In genomic region chr2:10894264-10894935, GRCh38 we compare ENCODE assay signal across 23 cellular contexts. TPM values are rescaled to one million over a fixed set of nuclear protein-coding genes. Genes with fewer than 3 reads are reported as not detected.
DNase-seq lines count a peak whose midpoint lies in the region; ATAC-seq and TF ChIP-seq lines count a peak whose summit lies in the region.
"Had no signal": no experiment of that assay in that cellular context is flagged by ENCODE, and none has a peak within 500 bp of the region (broad histone marks: within the 10 kb centered on the region; RNA-seq: fewer than 3 reads in every experiment).

No MANE protein-coding gene starts in this region.

- TF ChIP-seq CTCF in GM23338 (conservative IDR thresholded peaks at IDR 0.05; ENCODE audit: low read depth in 2 of 2): peak; percentile 46 to 48
- TF ChIP-seq CTCF in WERI-Rb-1 (IDR thresholded peaks at IDR 0.05; ENCODE audit: low read depth, low read length): 0 out of 2 replicates have a peak, but pooled peaks have one; percentile 2
- TF ChIP-seq CTCF in endodermal cell (conservative IDR thresholded peaks at IDR 0.05): peak; percentile 62
- TF ChIP-seq CTCF in neural progenitor cell (IDR thresholded peaks at IDR 0.05): no peak
- TF ChIP-seq CTCF in GM20000 (IDR thresholded peaks at IDR 0.05; ENCODE audit: extremely low read depth, missing control alignments): no peak

- H3F3A ChIP-seq in GM23338 (replicated peaks; ENCODE audit: low read depth) (no peaks in the 10 kb centered on the region), neural progenitor cell (ENCODE audit: low read depth) (no peaks in the 10 kb centered on the region)

- H4K20me1 ChIP-seq in GM23338 (replicated peaks; ENCODE audit: insufficient read depth) (no peaks in the 10 kb centered on the region), neural progenitor cell (ENCODE audit: low read depth) (no peaks in the 10 kb centered on the region)

- H2AFZ ChIP-seq in GM23338 (peak overlapping the region; percentile 83; the same call in 1 of the 2 replicates), neural progenitor cell (replicated peaks) (no peak overlapping the region)
- H2AFZ ChIP-seq: PC-9 had no signal

- no peaks in the 10 kb centered on the region for H3K27me3 Mint-ChIP-seq in GM23338 (ENCODE audit: insufficient read depth, low read depth, poor library complexity)
- no peaks in the 10 kb centered on the region for H3K27me3 Mint-ChIP-seq in endodermal cell (ENCODE audit: insufficient read depth)
- H3K27me3 Mint-ChIP-seq in neural progenitor cell (ENCODE audit: insufficient read depth, low read depth): peaks cover 23% of the 10 kb centered on the region

- DNase-seq in GM23338 (ENCODE audit: low spot score) (peak; percentile 71), WERI-Rb-1 (peak; percentile 4), endodermal cell (peak; percentile 77), neural progenitor cell (ENCODE audit: low spot score) (no peak), superior temporal gyrus (ENCODE audit: extremely low spot score) (no peak), GM20000 (ENCODE audit: low spot score) (no peak)
- DNase-seq: Caco-2; CD4-positive, alpha-beta memory T cell; Karpas-422; NCI-H1417; NCI-H1694 treated with DMSO at 0.1 percent for 48 hours; NCI-H2081 treated with DMSO at 0.1 percent for 48 hours; NCI-H226; NCI-H510A treated with DMSO at 0.1 percent for 48 hours; NCI-H748 treated with DMSO at 0.1 percent for 48 hours; RPMI8226; SHP77 had no signal

- no peaks in the 10 kb centered on the region; the same call in 2 of the 3 replicates for H3K36me3 Mint-ChIP-seq in GM23338 (ENCODE audit: low read depth)
- H3K36me3 Mint-ChIP-seq in endodermal cell (ENCODE audit: low read depth): no peaks in the 10 kb centered on the region
- no peaks in the 10 kb centered on the region for H3K36me3 Mint-ChIP-seq in neural progenitor cell
- H3K36me3 Mint-ChIP-seq: CD4-positive, alpha-beta memory T cell; IgD-negative memory B cell had no signal

- no peak overlapping the region for H3K4me2 ChIP-seq in GM23338
- peak overlapping the region; percentile 1 for H3K4me2 ChIP-seq in neural progenitor cell
- H3K4me2 ChIP-seq: PC-9 had no signal

- no peaks in the 10 kb centered on the region for H3K36me3 ChIP-seq in GM23338 (ENCODE audit: insufficient read depth)
- H3K36me3 ChIP-seq in WERI-Rb-1: no peaks in the 10 kb centered on the region
- no peaks in the 10 kb centered on the region for H3K36me3 ChIP-seq in endodermal cell (ENCODE audit: control insufficient read depth, insufficient read depth, low read length)
- H3K36me3 ChIP-seq in neural progenitor cell: no peaks in the 10 kb centered on the region

- H3K4me3 Mint-ChIP-seq in GM23338: no peak overlapping the region
- H3K4me3 Mint-ChIP-seq in endodermal cell: no peak overlapping the region
- H3K4me3 Mint-ChIP-seq in neural progenitor cell: no peak overlapping the region
- H3K4me3 Mint-ChIP-seq: CD4-positive, alpha-beta memory T cell; IgD-negative memory B cell had no signal

- H3K27me3 ChIP-seq in GM23338 (ENCODE audit: insufficient read depth) (no peaks in the 10 kb centered on the region), WERI-Rb-1 (ENCODE audit: insufficient read depth, low read depth, severe bottlenecking) (no peaks in the 10 kb centered on the region), endodermal cell (ENCODE audit: control insufficient read depth, insufficient read depth, low read length, poor library complexity, severe bottlenecking) (no peaks in the 10 kb centered on the region), neural progenitor cell (no peaks in the 10 kb centered on the region)

- H3K27ac ChIP-seq in GM23338 (ENCODE audit: low read depth) (no peak overlapping the region), WERI-Rb-1 (no peak overlapping the region), endodermal cell (ENCODE audit: low read depth, low read length) (no peak overlapping the region), neural progenitor cell (no peak overlapping the region)
- H3K27ac ChIP-seq: PC-9 had no signal

- H3K4me1 ChIP-seq in GM23338 (ENCODE audit: insufficient read depth) (peaks cover 4% of the 10 kb centered on the region; the same call in 1 of the 2 replicates), endodermal cell (ENCODE audit: control insufficient read depth, insufficient read depth, low read length) (peaks cover 5% of the 10 kb centered on the region), neural progenitor cell (peaks cover 18% of the 10 kb centered on the region)
- H3K4me1 ChIP-seq: Caco-2 had no signal

- H3K9me3 Mint-ChIP-seq in GM23338 (no peaks in the 10 kb centered on the region; the same call in 2 of the 3 replicates), endodermal cell (no peaks in the 10 kb centered on the region), neural progenitor cell (peaks cover 15% of the 10 kb centered on the region)

- 72 to 73% methylated on average over 4 of the region's 4 CpGs for WGBS in endodermal cell (ENCODE audit: insufficient coverage in 1 of 2, insufficient read length in 1 of 2), 2 experiments

- H3K27ac Mint-ChIP-seq in GM23338 (no peak overlapping the region), endodermal cell (no peak overlapping the region), neural progenitor cell (no peak overlapping the region)
- H3K27ac Mint-ChIP-seq: CD4-positive, alpha-beta memory T cell; IgD-negative memory B cell had no signal

- H3K9ac ChIP-seq in endodermal cell (ENCODE audit: extremely low read depth, low read length, poor library complexity, severe bottlenecking) (no peak overlapping the region), neural progenitor cell (no peak overlapping the region)

- no peaks in the 10 kb centered on the region for H3K79me2 ChIP-seq in GM23338 (replicated peaks; ENCODE audit: insufficient read depth)
- no peaks in the 10 kb centered on the region for H3K79me2 ChIP-seq in neural progenitor cell (ENCODE audit: low read depth)

- ATAC-seq in GM23338 (peak; percentile 87), GM18517 (IDR thresholded peaks at IDR 0.05; ENCODE audit: unreplicated experiment) (no peak)
- ATAC-seq: HCT116 had no signal

- H3K4me3 ChIP-seq in GM23338: no peak overlapping the region
- H3K4me3 ChIP-seq in WERI-Rb-1 (ENCODE audit: low read depth, low read length): no peak overlapping the region
- no peak overlapping the region for H3K4me3 ChIP-seq in endodermal cell (ENCODE audit: low read length)
- H3K4me3 ChIP-seq in neural progenitor cell: no peak overlapping the region
- H3K4me3 ChIP-seq: PC-9 had no signal

- H3K9me2 ChIP-seq in GM23338 (ENCODE audit: insufficient read depth): no peaks in the 10 kb centered on the region

- H3K9me3 ChIP-seq in WERI-Rb-1 (ENCODE audit: severe bottlenecking) (peaks cover 4% of the 10 kb centered on the region), endodermal cell (ENCODE audit: control insufficient read depth, low read length) (no peaks in the 10 kb centered on the region), neural progenitor cell (ENCODE audit: low read depth) (no peaks in the 10 kb centered on the region)
- H3K9me3 ChIP-seq: Caco-2 had no signal

- H3K4me1 Mint-ChIP-seq in GM23338: peaks cover 11% of the 10 kb centered on the region
- peaks cover 25% of the 10 kb centered on the region for H3K4me1 Mint-ChIP-seq in endodermal cell
- peaks cover 27% of the 10 kb centered on the region for H3K4me1 Mint-ChIP-seq in neural progenitor cell
- H3K4me1 Mint-ChIP-seq: CD4-positive, alpha-beta memory T cell; IgD-negative memory B cell had no signal

TF ChIP-seq in GM23338, 12 proteins besides CTCF, POLR2A, EP300 and RAD21:
- TF ChIP-seq EZH2 (IDR thresholded peaks at IDR 0.05; ENCODE audit: low read depth, unreplicated experiment) (no peak), REST (IDR thresholded peaks at IDR 0.05; ENCODE audit: unreplicated experiment) (no peak)

RNA-seq across cellular contexts. Expression of gene KCNF1, which starts 17.3 kb away (rescaled TPM):
- 0.70 and 1.5 TPM in 2 replicates for total RNA-seq in GM23338 (2014; rRNA removed; shearing (Covaris generic))
- polyA plus RNA-seq in GM23338 (2016; fragmentation: Nextera tagmentation; extraction: Ambion mirVana): 0.11 and 0.19 TPM in 2 replicates
- 10 to 100 TPM in 1 of 2 donors, 1 to 10 TPM in 1; 5.2 to 17.0 TPM for total RNA-seq in endodermal cell
- polyA plus RNA-seq in endodermal cell (2013, experiment 1 of 2): 3.5 TPM
- 4.1 TPM for polyA plus RNA-seq in endodermal cell (2013, experiment 2 of 2)
- 0.15 TPM in 1 of 2 replicates, not detected in the other for total RNA-seq in neural progenitor cell (ENCODE audit: low replicate concordance)
- total RNA-seq: CD4-positive, alpha-beta memory T cell; Daoy had no signal
- polyA plus RNA-seq: BJ; CD4-positive, alpha-beta memory T cell; IgD-negative memory B cell had no signal

Comparison
In these comparisons a context has a peak if more than half of its experiments do, and no peak if none do; other contexts are left out.
1. DNase-seq: peak in GM23338 (single experiment), WERI-Rb-1 (single experiment) and endodermal cell (single experiment); none in neural progenitor cell (single experiment), superior temporal gyrus (single experiment) and GM20000 (single experiment).
2. CTCF ChIP-seq: peak in GM23338 (2 of 2), WERI-Rb-1 (single experiment) and endodermal cell (single experiment); none in neural progenitor cell (single experiment) and GM20000 (single experiment).